In the genomic region with DNA sequence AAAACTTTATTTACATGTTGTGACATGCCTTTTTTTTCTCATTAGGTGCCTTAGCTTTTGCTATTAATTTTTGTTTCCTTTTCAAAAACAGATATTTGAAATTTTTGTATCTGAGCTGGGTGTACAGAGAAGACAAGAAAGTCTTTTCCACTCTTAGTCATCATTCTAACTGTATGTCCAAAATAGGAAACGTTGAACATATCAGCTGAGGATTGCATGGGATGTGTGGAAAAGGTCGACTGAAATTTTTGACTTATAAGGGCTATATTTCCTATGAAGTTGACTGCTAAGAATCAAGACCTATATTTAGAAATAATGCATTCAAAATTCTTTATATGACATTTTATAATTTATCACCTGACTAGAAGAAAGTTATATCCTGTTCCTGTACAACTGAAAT, we compare ENCODE assay signal across 14 cellular contexts.
A peak's percentile ranks its signal among the peaks of the same experiment; 100 is the strongest.
DNase-seq lines count a peak whose midpoint lies in the region; ATAC-seq and TF ChIP-seq lines count a peak whose summit lies in the region.
"Had no signal": no experiment of that assay in that cellular context is flagged by ENCODE, and none has a peak within 500 bp of the region (broad histone marks: within the 10 kb centered on the region; RNA-seq: fewer than 3 reads in every experiment).

No MANE protein-coding gene starts in this region.

- H3K4me3 ChIP-seq in ACC112 (ENCODE audit: low read depth, low read length) (peak overlapping the region; percentile 50; the same call in 1 of the 2 replicates), cardiac fibroblast (replicated peaks in 1 of 2; ENCODE audit: low read depth in 2 of 2, low read length in 2 of 2) (no peak overlapping the region), foreskin fibroblast (ENCODE audit: low read depth in 1 of 2, low read length in 2 of 2) (no peak overlapping the region)

- H3K27me3 ChIP-seq in ACC112 (ENCODE audit: insufficient read depth, low read length) = no peaks in the 10 kb centered on the region

- TF ChIP-seq CTCF in cardiac fibroblast (IDR thresholded peaks at IDR 0.05; ENCODE audit: low read depth, low read length) (no peak), foreskin fibroblast (IDR thresholded peaks at IDR 0.05; ENCODE audit: low read depth, low read length) (no peak)

- H3K36me3 ChIP-seq in ACC112 (ENCODE audit: insufficient read depth, low read length) = no peaks in the 10 kb centered on the region

- H3K79me2 ChIP-seq in ACC112 (ENCODE audit: control insufficient read depth, insufficient read depth, low read length, unreplicated experiment) = no peaks in the 10 kb centered on the region

- H2AFZ ChIP-seq in ACC112 (ENCODE audit: low read length, unreplicated experiment) = no peak overlapping the region

- peak overlapping the region; percentile 78 for H3K27ac ChIP-seq in ACC112 (ENCODE audit: low read depth, low read length)

- peaks cover 23% of the 10 kb centered on the region for H3K4me1 ChIP-seq in ACC112 (ENCODE audit: control insufficient read depth, insufficient read depth, low read length, unreplicated experiment)

- ATAC-seq in HG03521 (IDR thresholded peaks at IDR 0.05; ENCODE audit: unreplicated experiment) = no peak
- ATAC-seq: HCT116 had no signal

- DNase-seq in NCI-H226 = peak; percentile 60
- DNase-seq in cardiac fibroblast (ENCODE audit: low read depth in 2 of 2) = peak; percentile 72 to 75
- DNase-seq in foreskin fibroblast = peak; percentile 14 to 29
- no peak for DNase-seq in NCI-H748 (lab: John Stamatoyannopoulos, UW; ENCODE audit: unreplicated experiment)
- DNase-seq in HuH-7.5 (ENCODE audit: low spot score) = no peak
- DNase-seq in dermis blood vessel endothelial cell = no peak
- DNase-seq: C1 segment of cervical spinal cord, DMS53, NCI-H187, NCI-H510A, SIG-M5 had no signal

Comparison
In these comparisons a context has a peak if more than half of its experiments do, and no peak if none do; other contexts are left out.
1. DNase-seq: peak in NCI-H226 (single experiment), cardiac fibroblast (2 of 2) and foreskin fibroblast (2 of 2); none in NCI-H748 (single experiment), HuH-7.5 (single experiment) and dermis blood vessel endothelial cell (single experiment).